In the genomic region with DNA sequence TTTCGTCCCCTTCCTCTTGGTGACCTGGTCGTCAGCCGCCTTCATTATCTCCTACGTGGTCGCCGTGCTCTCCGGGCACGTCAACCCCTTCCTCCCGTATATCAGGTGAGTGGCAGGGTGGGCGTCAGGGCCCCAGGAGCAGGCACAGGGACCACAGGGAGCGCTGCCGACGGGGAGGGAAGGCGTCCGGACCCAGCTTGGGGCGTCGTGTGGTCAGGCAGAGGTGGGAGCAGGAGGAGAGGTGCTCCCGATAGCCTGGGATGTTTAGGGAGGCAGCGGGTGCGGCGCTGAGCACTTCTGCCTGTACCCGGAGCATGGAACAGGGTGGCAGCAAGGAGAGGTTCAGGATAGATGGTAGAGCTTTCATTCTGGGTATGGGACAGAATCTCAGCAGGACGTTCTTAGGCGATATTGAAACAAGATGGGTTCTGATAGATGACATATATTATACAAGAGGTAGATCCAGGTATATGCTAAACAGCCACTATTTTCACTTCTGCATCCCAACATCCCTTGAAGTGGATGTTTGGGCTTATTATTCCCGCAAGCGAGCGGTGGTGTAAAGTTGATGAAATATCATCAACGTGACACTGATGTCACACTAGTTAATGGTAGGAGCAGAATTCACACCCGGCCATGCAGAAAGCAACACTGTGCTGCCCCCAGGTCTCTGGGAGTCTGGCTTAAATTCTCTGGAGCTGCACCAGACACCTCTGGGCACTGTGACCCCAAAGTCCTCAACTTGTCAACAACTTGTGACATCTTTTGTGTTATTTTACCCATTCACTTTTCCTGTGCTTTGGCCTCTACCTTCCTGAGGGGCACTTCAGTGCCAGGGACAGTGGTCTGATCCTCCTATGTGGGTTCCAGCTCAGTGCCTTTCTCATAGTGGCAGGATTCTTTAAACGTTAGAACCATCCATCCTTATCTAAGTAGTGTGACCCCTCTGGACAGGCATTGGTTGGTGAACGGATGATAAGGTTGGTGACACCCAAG, we compare ENCODE assay signal across 8 cellular contexts. TPM values are rescaled to one million over a fixed set of nuclear protein-coding genes. Genes with fewer than 3 reads are reported as not detected.
DNase-seq lines count a peak whose midpoint lies in the region; ATAC-seq, FAIRE-seq and TF ChIP-seq lines count a peak whose summit lies in the region.

No MANE protein-coding gene starts in this region.

- intact Hi-C loops in colonic mucosa (cut with DNase I) = no loop called here
- intact Hi-C loops in upper lobe of right lung (cut with DNase I) = no loop called here

- H3K36me3 ChIP-seq in colonic mucosa (no peaks in the 10 kb centered on the region), lung (ENCODE audit: control insufficient read depth in 2 of 2, insufficient read depth in 2 of 2, low read length in 2 of 2) (peaks cover 0 to 4% of the 10 kb centered on the region in 2 donors), upper lobe of right lung (no peaks in the 10 kb centered on the region)

- H3K9me3 ChIP-seq in colonic mucosa = no peaks in the 10 kb centered on the region
- H3K9me3 ChIP-seq in lung (ENCODE audit: control insufficient read depth in 2 of 2, insufficient read depth in 1 of 2, low read length in 1 of 2) = no peaks in the 10 kb centered on the region
- H3K9me3 ChIP-seq in upper lobe of right lung = no peaks in the 10 kb centered on the region

- no peak for TF ChIP-seq POLR2A in GM12892 (IDR thresholded peaks at IDR 0.05; ENCODE audit: low read depth, low read length)

- 1 to 2% methylated on average over 31 of the region's 31 CpGs for WGBS in lung, 2 donors

- FAIRE-seq in GM12892 (lab: Jason Lieb, UNC) = peak; percentile 67
- peak; percentile 86 for FAIRE-seq in RCC 7860 (lab: Jason Lieb, UNC)

- H3K9ac ChIP-seq in colonic mucosa (ENCODE audit: low read depth in 2 of 2, low read length in 2 of 2) = peak overlapping the region; percentile 85 to 96

- peak overlapping the region; percentile 64 for H3K4me3 ChIP-seq in colonic mucosa
- peak overlapping the region; percentile 87 for H3K4me3 ChIP-seq in lung
- H3K4me3 ChIP-seq in upper lobe of right lung = peak overlapping the region; percentile 99

- H3K4me1 ChIP-seq in colonic mucosa (no peaks in the 10 kb centered on the region), lung (ENCODE audit: control insufficient read depth in 2 of 2, insufficient read depth in 2 of 2, low read length in 2 of 2) (peaks cover 0 to 4% of the 10 kb centered on the region in 2 donors), upper lobe of right lung (peaks cover 14% of the 10 kb centered on the region)

- no peaks in the 10 kb centered on the region for H3K27me3 ChIP-seq in colonic mucosa
- no peaks in the 10 kb centered on the region for H3K27me3 ChIP-seq in lung (ENCODE audit: control insufficient read depth, insufficient read depth)
- no peaks in the 10 kb centered on the region for H3K27me3 ChIP-seq in upper lobe of right lung

- DNase-seq in GM12892 (ENCODE audit: insufficient read length) = peak; percentile 27
- DNase-seq in RCC 7860 (ENCODE audit: low spot score) = peak; percentile 92
- DNase-seq in colonic mucosa = peak; percentile 36
- peak; percentile 30 for DNase-seq in lung (ENCODE audit: low spot score)
- DNase-seq in upper lobe of right lung = no peak
- no peak for DNase-seq in effector CD4-positive, alpha-beta T cell

- H3K27ac ChIP-seq in 22Rv1 (peak overlapping the region; percentile 63), colonic mucosa (peak overlapping the region; percentile 81), lung (ENCODE audit: low read depth in 1 of 2, low read length in 1 of 2) (peak overlapping the region; percentile 84 to 100), upper lobe of right lung (peak overlapping the region; percentile 98)

- TF ChIP-seq CTCF in 22Rv1 (IDR thresholded peaks at IDR 0.05) (no peak; the same call in 1 of the 2 replicates), colonic mucosa (IDR thresholded peaks at IDR 0.05) (no peak), lung (IDR thresholded peaks at IDR 0.05; ENCODE audit: control extremely low read depth, extremely low read depth) (no peak), upper lobe of right lung (IDR thresholded peaks at IDR 0.05) (no peak)

- ATAC-seq in HG02884 (IDR thresholded peaks at IDR 0.05; ENCODE audit: unreplicated experiment) (peak; percentile 21), lung (ENCODE audit: insufficient read depth, low FRiP score) (no peak), upper lobe of right lung (peak; percentile 29)

RNA-seq across cellular contexts. Expression of a gene that starts 0.7 kb away (rescaled TPM):
- polyA plus RNA-seq in GM12892 (2012; ENCODE audit: missing spikeins) = 31.5 TPM
- total RNA-seq in colonic mucosa (10 to 100 TPM in 1 of 2 donors, 1 to 10 TPM in 1; 4.0 to 10.0 TPM), lung (10 to 100 TPM; 68.5 to 80.9 TPM), upper lobe of right lung (162 TPM)
- 10 to 100 TPM; 64.5 to 95.2 TPM for polyA plus RNA-seq in lung

RNA-seq across cellular contexts. Expression of a gene that starts 47.4 kb away (rescaled TPM):
- 23.7 TPM for polyA plus RNA-seq in GM12892 (2012; ENCODE audit: missing spikeins)
- 100 to 1,000 TPM in 1 of 2 donors, 10 to 100 TPM in 1; 49.1 to 103 TPM for total RNA-seq in colonic mucosa
- total RNA-seq in lung = 10 to 100 TPM; 52.1 to 74.3 TPM
- 10 to 100 TPM; 14.8 to 27.6 TPM for polyA plus RNA-seq in lung
- total RNA-seq in upper lobe of right lung = 65.9 TPM

Comparison
In these comparisons a context has a peak if more than half of its experiments do, and no peak if none do; other contexts are left out.
1. DNase-seq: peak in GM12892 (single experiment), RCC 7860 (single experiment), colonic mucosa (single experiment) and lung (single experiment); none in upper lobe of right lung (single experiment) and effector CD4-positive, alpha-beta T cell (single experiment).
2. RNA of a gene that starts 0.7 kb away (total RNA-seq): 162 TPM in upper lobe of right lung (single experiment) and 68.5 to 80.9 TPM in lung; 4.0 to 10.0 TPM in colonic mucosa; every median in the first group is over 4 times any median in the second.
3. Peak in every context shown above with its lines, with median percentiles within 50 percentile points of each other: H3K27ac ChIP-seq and H3K4me3 ChIP-seq.